Comparison of ENCODE assay signal across 8 cellular contexts in genomic region chrX:15737957-15738685, GRCh38. TPM values are rescaled to one million over a fixed set of nuclear protein-coding genes. Genes with fewer than 3 reads are reported as not detected.
DNase-seq lines count a peak whose midpoint lies in the region; ATAC-seq and TF ChIP-seq lines count a peak whose summit lies in the region.

TSS of gene CA5B (plus strand) at chrX:15738270. CDS start at chrX:15750024, 11,754 bp downstream.

- no peak for TF ChIP-seq CTCF in subcutaneous adipose tissue (IDR thresholded peaks at IDR 0.05; ENCODE audit: low read depth)

- peak within 1 kb of the TSS; percentile 56; the same call in 1 of the 2 replicates for H3K9ac ChIP-seq in BLaER1

- no peaks in the 10 kb centered on the region for H3K36me3 ChIP-seq in BLaER1

- H3K27me3 ChIP-seq in BLaER1, result peaks cover 21% of the 10 kb centered on the region

- no peaks in the 10 kb centered on the region for H3K9me3 ChIP-seq in BLaER1

- ATAC-seq in GM19452 (IDR thresholded peaks at IDR 0.05; ENCODE audit: unreplicated experiment) (peak; percentile 95), HG03565 (IDR thresholded peaks at IDR 0.05; ENCODE audit: unreplicated experiment) (peak; percentile 83)

- H3K27ac ChIP-seq in BLaER1, result no peak within 1 kb of the TSS

- peak within 1 kb of the TSS; percentile 67 for H3K4me3 ChIP-seq in BLaER1

- H3K4me2 ChIP-seq in BLaER1, result peak within 1 kb of the TSS; percentile 85

- H3K4me1 ChIP-seq in BLaER1, result peaks cover 8% of the 10 kb centered on the region; the same call in 1 of the 2 replicates

- peaks cover 32% of the 10 kb centered on the region for H4K20me1 ChIP-seq in BLaER1

- DNase-seq in RKO (ENCODE audit: low spot score) (peak; percentile 87), foreskin melanocyte (peak; percentile 81), nucleus accumbens (lab: John Stamatoyannopoulos, UW) (peak; percentile 11 to 88 (median 68))
- DNase-seq in activated gamma-delta T cell treated with anti-CD3 and anti-CD28 coated beads, Interleukin-2, amount 50 U/mL, for 16 hours (ENCODE audit: low read depth), result peak; percentile 99

RNA-seq across cellular contexts. Expression of gene CA5B, which starts in this region (rescaled TPM):
- total RNA-seq in subcutaneous adipose tissue, result 10 to 100 TPM; 12.4 to 29.3 (median 21.0) TPM
